Comparison of ENCODE assay signal across 8 cellular contexts in the genomic region with DNA sequence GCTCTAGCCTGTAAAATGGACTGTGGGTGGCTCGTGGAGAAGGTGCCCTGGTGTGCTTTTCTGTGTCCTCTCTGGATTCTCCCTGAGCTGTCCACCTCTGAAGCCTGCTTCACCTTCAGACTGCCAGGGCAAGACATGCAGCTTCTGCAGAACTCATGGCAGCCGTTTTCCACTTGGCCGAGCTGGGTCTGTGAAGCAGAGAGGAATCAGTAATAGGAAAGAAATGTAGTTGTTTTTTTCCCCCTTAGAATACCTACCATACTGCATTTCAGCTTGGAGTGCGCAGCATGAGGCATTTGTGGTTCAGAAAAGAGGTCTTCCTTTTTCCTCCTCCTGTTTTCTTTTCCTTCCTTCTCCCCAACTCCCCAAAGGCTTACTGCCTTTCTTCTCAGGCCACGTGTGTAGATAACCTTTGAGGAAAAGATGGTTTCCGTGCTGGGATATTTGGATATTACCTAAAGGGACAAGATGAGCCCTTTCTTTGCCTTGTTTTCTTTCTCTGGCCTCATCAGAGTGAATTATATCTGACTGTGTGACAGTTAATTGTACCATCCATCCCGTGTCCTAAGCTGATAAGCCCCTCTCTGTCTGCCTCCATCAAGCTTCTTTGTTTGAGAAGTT. TPM values are rescaled to one million over a fixed set of nuclear protein-coding genes. Genes with fewer than 3 reads are reported as not detected.
A peak's percentile ranks its signal among the peaks of the same experiment; 100 is the strongest.
DNase-seq lines count a peak whose midpoint lies in the region; ATAC-seq, FAIRE-seq and TF ChIP-seq lines count a peak whose summit lies in the region.

No MANE protein-coding gene starts in this region.

- H3K9me3 ChIP-seq in osteoblast (ENCODE audit: low read depth, low read length): no peaks in the 10 kb centered on the region

- H2AFZ ChIP-seq in osteoblast (ENCODE audit: low read length): no peak overlapping the region

- no peak for FAIRE-seq in D721Med (lab: Jason Lieb, UNC)

- no peaks in the 10 kb centered on the region for H3K36me3 ChIP-seq in osteoblast (ENCODE audit: insufficient read depth, low read length)

- peaks cover 58% of the 10 kb centered on the region for H3K4me1 ChIP-seq in osteoblast (ENCODE audit: insufficient read depth, low read length)

- ATAC-seq in HG03196 (IDR thresholded peaks at IDR 0.05; ENCODE audit: unreplicated experiment): no peak

- DNase-seq in D721Med (ENCODE audit: insufficient read length, low spot score): peak; percentile 28
- DNase-seq in NB4 (ENCODE audit: low read depth): peak; percentile 54
- DNase-seq in coronary artery (ENCODE audit: low spot score): no peak
- no peak for DNase-seq in osteoblast (ENCODE audit: insufficient read length, low spot score, missing footprints)
- no peak for DNase-seq in DMS79 treated with DMSO at 0.1 percent for 48 hours (lab: John Stamatoyannopoulos, UW)
- DNase-seq in stimulated activated naive CD4-positive, alpha-beta T cell (lab: John Stamatoyannopoulos, UW): no peak
- DNase-seq in NOMO-1 treated with dmso at 0.1 percent for 144 hours (lab: John Stamatoyannopoulos, UW; ENCODE audit: unreplicated experiment): no peak

- H3K27ac ChIP-seq in coronary artery: peak overlapping the region; percentile 68 to 83
- H3K27ac ChIP-seq in osteoblast (ENCODE audit: low read depth, low read length): peak overlapping the region; percentile 84

- no peaks in the 10 kb centered on the region for H3K27me3 ChIP-seq in osteoblast (ENCODE audit: insufficient read depth, low read length)

- H3K4me3 ChIP-seq in NB4 (ENCODE audit: low read depth, low read length) (peak overlapping the region; percentile 78), coronary artery (peak overlapping the region; percentile 41), osteoblast (ENCODE audit: insufficient read depth, low read length) (peak overlapping the region; percentile 1)

- H4K20me1 ChIP-seq in osteoblast (ENCODE audit: insufficient read depth, low read length): peaks cover 11% of the 10 kb centered on the region

- TF ChIP-seq POLR2A in NB4 (IDR thresholded peaks at IDR 0.05; ENCODE audit: extremely low read depth, insufficient read length): no peak

- H3K4me2 ChIP-seq in osteoblast (ENCODE audit: insufficient read depth, low read length): peak overlapping the region; percentile 67

- no peak for TF ChIP-seq CTCF in D721Med (IDR thresholded peaks at IDR 0.05; ENCODE audit: insufficient read depth, missing control alignments)
- no peak for TF ChIP-seq CTCF in NB4 (IDR thresholded peaks at IDR 0.05; ENCODE audit: low read depth, low read length)
- no peak for TF ChIP-seq CTCF in coronary artery (IDR thresholded peaks at IDR 0.05)
- TF ChIP-seq CTCF in osteoblast (IDR thresholded peaks at IDR 0.05; ENCODE audit: extremely low read depth, low read depth, low read length): no peak

- peaks cover 95% of the 10 kb centered on the region for H3K79me2 ChIP-seq in osteoblast (ENCODE audit: insufficient read depth, low read length)

RNA-seq across cellular contexts. Expression of a gene that starts 39.4 kb away (rescaled TPM):
- 25.9 and 29.3 TPM in 2 replicates for total RNA-seq in osteoblast

Comparison
In these comparisons a context has a peak if more than half of its experiments do, and no peak if none do; other contexts are left out.
1. DNase-seq: peak in D721Med (single experiment) and NB4 (single experiment); none in coronary artery (single experiment), osteoblast (single experiment), DMS79 treated with DMSO at 0.1 percent for 48 hours (single experiment), stimulated activated naive CD4-positive, alpha-beta T cell (0 of 6) and NOMO-1 treated with dmso at 0.1 percent for 144 hours (single experiment).
2. H3K4me3 ChIP-seq: peak in every context shown above with its lines; median percentile 78 in NB4; 41 in coronary artery; 1 in osteoblast.